9 cellular contexts compared by ENCODE assay signal in genomic region chr5:107474724-107475489, GRCh38.
DNase-seq lines count a peak whose midpoint lies in the region; ATAC-seq and TF ChIP-seq lines count a peak whose summit lies in the region.
"Had no signal": no experiment of that assay in that cellular context is flagged by ENCODE, and none has a peak within 500 bp of the region (broad histone marks: within the 10 kb centered on the region; RNA-seq: fewer than 3 reads in every experiment).

No MANE protein-coding gene starts in this region.

- TF ChIP-seq CTCF in OCI-LY7 (conservative IDR thresholded peaks at IDR 0.05; ENCODE audit: low read length): no peak

- no peak overlapping the region for H3K27ac ChIP-seq in OCI-LY7 (ENCODE audit: low read depth, low read length, poor library complexity, severe bottlenecking)

- BruUV-seq in OCI-LY7 (replicated peaks; lab: Mats Ljungman, UMichigan): no TSS peak

- peaks cover 39% of the 10 kb centered on the region for H3K4me1 ChIP-seq in OCI-LY7 (ENCODE audit: insufficient read depth, low read length, poor library complexity, severe bottlenecking)

- intact Hi-C loops in OCI-LY7 (cut with micrococcal nuclease; ENCODE audit: unreplicated experiment): no loop called here

- H4K20me1 ChIP-seq in OCI-LY7 (ENCODE audit: insufficient read depth, low read length): no peaks in the 10 kb centered on the region

- POLR2A ChIA-PET in OCI-LY7 (lab: Charles Lee): interaction anchor here (0.7 to 2.5 kb wide), 9 partner anchors 9 to 38 kb away, joined by 3 to 12 read pairs (median 4); no protein-coding TSS in a partner anchor

- peak overlapping the region; percentile 93 for H2AFZ ChIP-seq in OCI-LY7 (ENCODE audit: low read length)

- H3K9me3 ChIP-seq in OCI-LY7 (ENCODE audit: low read length): no peaks in the 10 kb centered on the region

- DNase-seq in OCI-LY7 (ENCODE audit: low spot score): no peak
- DNase-seq in mucosa of gallbladder (ENCODE audit: low spot score): peak; percentile 45
- DNase-seq in amygdala (lab: John Stamatoyannopoulos, UW): no peak
- no peak for DNase-seq in AML-193 (lab: John Stamatoyannopoulos, UW)
- DNase-seq in HUDEP-2 (lab: John Stamatoyannopoulos, UW; ENCODE audit: unreplicated experiment in 76 of 76): no peak
- DNase-seq in cortex of kidney (lab: John Stamatoyannopoulos, UW): no peak
- DNase-seq: central memory CD4-positive, alpha-beta T cell had no signal

- ATAC-seq in GM18858 (IDR thresholded peaks at IDR 0.05; ENCODE audit: unreplicated experiment) (peak; percentile 38), HG02623 (IDR thresholded peaks at IDR 0.05; ENCODE audit: unreplicated experiment) (peak; percentile 40)

- H3K79me2 ChIP-seq in OCI-LY7 (ENCODE audit: insufficient read depth, low read depth, low read length): no peaks in the 10 kb centered on the region

- no peaks in the 10 kb centered on the region for H3K9me2 ChIP-seq in OCI-LY7 (ENCODE audit: insufficient read depth, low read length)

- CTCF ChIA-PET in OCI-LY7 (lab: Charles Lee; ENCODE audit: unreplicated experiment): interaction anchor here (1.0 kb wide), 1 partner anchor 11 kb away, joined by 5 read pairs; no protein-coding TSS in a partner anchor

- 0 out of 2 replicates have a peak overlapping the region, but pooled peaks have one; percentile 19 for H3K4me2 ChIP-seq in OCI-LY7 (ENCODE audit: low read length)

- H3K36me3 ChIP-seq in OCI-LY7 (ENCODE audit: insufficient read depth, low read length): no peaks in the 10 kb centered on the region

- no peak overlapping the region for H3K4me3 ChIP-seq in OCI-LY7 (ENCODE audit: low read depth, low read length, poor library complexity, severe bottlenecking)
